9 cellular contexts compared by ENCODE assay signal in genomic region chrX:17375361-17375630, GRCh38. TPM values are rescaled to one million over a fixed set of nuclear protein-coding genes. Genes with fewer than 3 reads are reported as not detected.
A peak's percentile ranks its signal among the peaks of the same experiment; 100 is the strongest.
DNase-seq lines count a peak whose midpoint lies in the region; ATAC-seq and TF ChIP-seq lines count a peak whose summit lies in the region.
"Had no signal": no experiment of that assay in that cellular context is flagged by ENCODE, and none has a peak within 500 bp of the region (broad histone marks: within the 10 kb centered on the region; RNA-seq: fewer than 3 reads in every experiment).

No MANE protein-coding gene starts in this region.

- TF ChIP-seq CTCF in GM10248 (IDR thresholded peaks at IDR 0.05; ENCODE audit: control extremely low read depth, extremely low read depth, low read depth, missing control alignments) = no peak
- TF ChIP-seq CTCF in GM13976 (IDR thresholded peaks at IDR 0.05; ENCODE audit: borderline replicate concordance, control extremely low read depth, extremely low read depth, insufficient read depth, missing control alignments) = no peak

- no peaks in the 10 kb centered on the region for H3K27me3 ChIP-seq in rectal smooth muscle tissue (ENCODE audit: control insufficient read depth, insufficient read depth, low read length)

- in situ Hi-C loops in GM13976 (cut with MboI; ENCODE audit: low sequenced_read_pairs, unreplicated experiment) = no loop called here

- ATAC-seq in SK-N-SH treated with all-trans-retinoic acid at 6 μM for 48 hours = peak; percentile 22
- peak; percentile 6 for ATAC-seq in left ventricle myocardium superior
- ATAC-seq in GM18867 (IDR thresholded peaks at IDR 0.05; ENCODE audit: unreplicated experiment) = no peak
- no peak for ATAC-seq in HG02678 (IDR thresholded peaks at IDR 0.05; ENCODE audit: unreplicated experiment)
- ATAC-seq: natural killer cell had no signal

- H3K36me3 ChIP-seq in rectal smooth muscle tissue (ENCODE audit: control insufficient read depth, insufficient read depth, low read length) = no peaks in the 10 kb centered on the region

- POLR2A ChIA-PET in GM10248 (lab: Yijun Ruan, JAX) = no interaction called here

- intact Hi-C loops in left ventricle myocardium superior (cut with micrococcal nuclease) = no loop called here

- peak; percentile 6 for DNase-seq in GM10248 (ENCODE audit: extremely low spot score)
- no peak for DNase-seq in left ventricle myocardium superior
- DNase-seq in GM13976 (ENCODE audit: low spot score) = no peak
- no peak for DNase-seq in NCI-H2196 treated with DMSO at 0.1 percent for 48 hours (lab: John Stamatoyannopoulos, UW; ENCODE audit: unreplicated experiment)
- DNase-seq: natural killer cell had no signal

- H3K4me1 ChIP-seq in rectal smooth muscle tissue (ENCODE audit: control insufficient read depth, insufficient read depth, low read length) = no peaks in the 10 kb centered on the region

- CTCF ChIA-PET in GM10248 (lab: Yijun Ruan, JAX) = no interaction called here

- H3K9ac ChIP-seq in rectal smooth muscle tissue (ENCODE audit: low read length) = no peak overlapping the region

- peak overlapping the region; percentile 74 for H3K4me3 ChIP-seq in rectal smooth muscle tissue (ENCODE audit: low read length)

- peak overlapping the region; percentile 59 for H3K27ac ChIP-seq in rectal smooth muscle tissue (ENCODE audit: low read depth, low read length)

TF ChIP-seq in SK-N-SH treated with all-trans-retinoic acid at 6 μM for 48 hours, 23 proteins besides CTCF, POLR2A, EP300 and RAD21:
- TF ChIP-seq TSHZ2 (CRISPR knock-in tag; IDR thresholded peaks at IDR 0.05) = no peak
- no peak for TF ChIP-seq ZFP3 (CRISPR knock-in tag; IDR thresholded peaks at IDR 0.05)
- no peak for TF ChIP-seq ESRRG (CRISPR knock-in tag; IDR thresholded peaks at IDR 0.05)
- TF ChIP-seq CSDC2 (CRISPR knock-in tag; IDR thresholded peaks at IDR 0.05) = no peak
- no peak for TF ChIP-seq TOX (CRISPR knock-in tag; IDR thresholded peaks at IDR 0.05; ENCODE audit: borderline replicate concordance)
- TF ChIP-seq TCF4 (CRISPR knock-in tag; IDR thresholded peaks at IDR 0.05; ENCODE audit: borderline replicate concordance) = no peak
- TF ChIP-seq POU6F1 (CRISPR knock-in tag; IDR thresholded peaks at IDR 0.05; ENCODE audit: borderline replicate concordance, low read depth) = no peak
- TF ChIP-seq RARB (CRISPR knock-in tag; IDR thresholded peaks at IDR 0.05) = no peak
- no peak for TF ChIP-seq CREB5 (CRISPR knock-in tag; IDR thresholded peaks at IDR 0.05; ENCODE audit: low read depth)
- TF ChIP-seq ZC3H10 (CRISPR knock-in tag; IDR thresholded peaks at IDR 0.05) = no peak
- TF ChIP-seq ZNF565 (CRISPR knock-in tag; conservative IDR thresholded peaks at IDR 0.05; ENCODE audit: low read depth) = no peak
- TF ChIP-seq OSR1 (CRISPR knock-in tag; IDR thresholded peaks at IDR 0.05) = no peak
- TF ChIP-seq PPARA (CRISPR knock-in tag; IDR thresholded peaks at IDR 0.05; ENCODE audit: borderline replicate concordance) = no peak
- no peak for TF ChIP-seq ZFP30 (CRISPR knock-in tag; IDR thresholded peaks at IDR 0.05)
- no peak for TF ChIP-seq ZNF70 (CRISPR knock-in tag; IDR thresholded peaks at IDR 0.05)
- TF ChIP-seq SNAI2 (CRISPR knock-in tag; IDR thresholded peaks at IDR 0.05) = no peak
- no peak for TF ChIP-seq BACH2 (CRISPR knock-in tag; IDR thresholded peaks at IDR 0.05; ENCODE audit: borderline replicate concordance)
- TF ChIP-seq ISL1 (CRISPR knock-in tag; IDR thresholded peaks at IDR 0.05) = no peak

RNA-seq across cellular contexts. Expression of gene NHS, which starts 0.3 kb away (rescaled TPM):
- 1.9 TPM for total RNA-seq in left ventricle myocardium superior

Comparison
In these comparisons a context has a peak if more than half of its experiments do, and no peak if none do; other contexts are left out.
1. ATAC-seq: peak in SK-N-SH treated with all-trans-retinoic acid at 6 μM for 48 hours (single experiment) and left ventricle myocardium superior (single experiment); none in GM18867 (single experiment) and HG02678 (single experiment).